In genomic region chr22:45846952-45847351, GRCh38 we compare ENCODE assay signal across 17 cellular contexts.
"Had no signal": no experiment of that assay in that cellular context is flagged by ENCODE, and none has a peak within 500 bp of the region (broad histone marks: within the 10 kb centered on the region; RNA-seq: fewer than 3 reads in every experiment).

No MANE protein-coding gene starts in this region.

- DNase-seq: activated gamma-delta T cell treated with Interleukin-2 at 50 U/mL for 16 hours; activated naive CD8-positive, alpha-beta T cell treated with anti-CD3 and anti-CD28 coated beads for 36 hours; amniotic stem cell; effector memory CD4-positive, alpha-beta T cell; esophagus squamous epithelium; right cardiac atrium; stimulated activated naive CD8-positive, alpha-beta T cell treated with anti-CD3 and anti-CD28 coated beads, Interleukin-15, Interleukin-2, amounts not matched to agents 100 U/mL and 50 U/mL, for 24 hours; substantia nigra; tibial artery had no signal

- H3K4me1 Mint-ChIP-seq: activated naive CD8-positive, alpha-beta T cell treated with anti-CD3 and anti-CD28 coated beads for 36 hours had no signal

- H3K4me3 Mint-ChIP-seq: activated naive CD8-positive, alpha-beta T cell treated with anti-CD3 and anti-CD28 coated beads for 36 hours; activated T-helper 1 cell treated with anti-CD3 and anti-CD28 coated beads, Interleukin-12 subunit alpha, Interleukin-12 subunit beta, Interleukin-2, Interleukin-4 antibody, amounts not matched to agents 30 ng/mL and 10 ng/mL and 1 ng/mL, durations not matched to agents 14 hours and 24 hours and 36 hours; dendritic cell treated with granulocyte-macrophage colony-stimulating factor and Interleukin-4, amounts not matched to agents 40 ng/mL and 50 ng/mL, for 4 days; T-helper 1 cell treated with Interleukin-12 subunit alpha and Interleukin-12 subunit beta and Interleukin-4 antibody, amounts not matched to agents 30 μg/mL and 1 μg/mL, for 36 hours had no signal

- ATAC-seq: activated CD4-positive, CD25-positive, alpha-beta regulatory T cell treated with anti-CD3 and anti-CD28 coated beads, Interleukin-2, amount 50 U/mL, for 24 hours; right cardiac atrium; stimulated activated naive CD8-positive, alpha-beta T cell treated with anti-CD3 and anti-CD28 coated beads, Interleukin-15, Interleukin-2, amounts not matched to agents 100 U/mL and 50 U/mL, for 24 hours had no signal

- H3K4me3 ChIP-seq: cardiac muscle cell, esophagus squamous epithelium, lung, prostate gland, skin epidermis, tibial artery had no signal

- H3K9me3 ChIP-seq: prostate gland had no signal

- H3K27me3 ChIP-seq: cardiac muscle cell, esophagus squamous epithelium, tibial artery had no signal

- H3K36me3 ChIP-seq: prostate gland had no signal

- H3K27ac Mint-ChIP-seq: activated naive CD8-positive, alpha-beta T cell treated with anti-CD3 and anti-CD28 coated beads for 36 hours; activated T-helper 1 cell treated with anti-CD3 and anti-CD28 coated beads, Interleukin-12 subunit alpha, Interleukin-12 subunit beta, Interleukin-2, Interleukin-4 antibody, amounts not matched to agents 30 ng/mL and 10 ng/mL and 1 ng/mL, durations not matched to agents 14 hours and 24 hours and 36 hours; dendritic cell treated with granulocyte-macrophage colony-stimulating factor and Interleukin-4, amounts not matched to agents 40 ng/mL and 50 ng/mL, for 4 days; T-helper 1 cell treated with Interleukin-12 subunit alpha and Interleukin-12 subunit beta and Interleukin-4 antibody, amounts not matched to agents 30 μg/mL and 1 μg/mL, for 36 hours had no signal

- H3K4me1 ChIP-seq: prostate gland, tibial artery had no signal

- H3K27me3 Mint-ChIP-seq: activated naive CD8-positive, alpha-beta T cell treated with anti-CD3 and anti-CD28 coated beads for 36 hours; dendritic cell treated with granulocyte-macrophage colony-stimulating factor and Interleukin-4, amounts not matched to agents 40 ng/mL and 50 ng/mL, for 4 days had no signal
